9 cellular contexts compared by ENCODE assay signal in the genomic region with DNA sequence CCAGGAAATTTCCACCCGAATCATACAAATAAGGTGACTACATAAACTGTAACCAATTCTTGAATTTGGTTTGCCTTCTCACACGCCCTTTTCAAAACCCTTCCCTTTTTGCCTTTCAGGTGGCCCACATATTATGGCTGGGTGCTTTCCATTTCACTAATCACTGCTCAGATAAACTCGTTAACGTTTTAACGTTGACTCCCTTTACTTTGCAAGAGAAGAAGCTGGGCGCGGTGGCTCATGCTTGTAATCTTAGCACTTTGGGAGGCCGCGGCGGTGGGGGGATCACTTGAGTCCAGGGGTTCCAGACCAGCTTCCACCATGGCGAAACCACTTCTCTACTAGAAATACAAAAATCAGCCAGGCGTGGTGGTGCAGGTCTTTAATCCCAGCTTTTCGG. TPM values are rescaled to one million over a fixed set of nuclear protein-coding genes. Genes with fewer than 3 reads are reported as not detected.
A peak's percentile ranks its signal among the peaks of the same experiment; 100 is the strongest.
DNase-seq lines count a peak whose midpoint lies in the region; ATAC-seq and TF ChIP-seq lines count a peak whose summit lies in the region.
"Had no signal": no experiment of that assay in that cellular context is flagged by ENCODE, and none has a peak within 500 bp of the region (broad histone marks: within the 10 kb centered on the region; RNA-seq: fewer than 3 reads in every experiment).

No MANE protein-coding gene starts in this region.

- no peak overlapping the region for H3K27ac Mint-ChIP-seq in MCF 10A (ENCODE audit: low read depth, unreplicated experiment)

- CTCF ChIA-PET in MCF 10A (lab: Yijun Ruan, JAX), result no interaction called here

- H3K36me3 ChIP-seq in breast epithelium (no peaks in the 10 kb centered on the region), adipocyte (ENCODE audit: control insufficient read depth, insufficient read depth, low read length, severe bottlenecking) (no peaks in the 10 kb centered on the region), mesendoderm (ENCODE audit: control insufficient read depth, insufficient read depth, low read length) (no peaks in the 10 kb centered on the region), upper lobe of left lung (no peaks in the 10 kb centered on the region)

- H3K36me3 Mint-ChIP-seq in MCF 10A (ENCODE audit: insufficient read depth, unreplicated experiment), result no peaks in the 10 kb centered on the region

- no peak for DNase-seq in breast epithelium (ENCODE audit: low spot score in 2 of 2)
- DNase-seq in MCF 10A (ENCODE audit: unreplicated experiment), result no peak
- DNase-seq in adipocyte (ENCODE audit: low read depth), result no peak
- DNase-seq in mesendoderm, result peak; percentile 55
- no peak for DNase-seq in upper lobe of left lung
- DNase-seq in HK-2 (ENCODE audit: unreplicated experiment), result no peak
- no peak for DNase-seq in NCI-H774 (lab: John Stamatoyannopoulos, UW)

- H3K27ac ChIP-seq in breast epithelium, result no peak overlapping the region
- H3K27ac ChIP-seq in mesendoderm (ENCODE audit: low read depth, low read length), result peak overlapping the region; percentile 17
- no peak overlapping the region for H3K27ac ChIP-seq in upper lobe of left lung

- peak overlapping the region; percentile 59 for H3K23ac ChIP-seq in mesendoderm (ENCODE audit: low read length)

- no CpG with 5 or more reads among the region's 13 CpGs for WGBS in mesendoderm (ENCODE audit: extremely low coverage, insufficient coverage, low lambda C conversion rate)
- 10 to 16% methylated on average over 12 to 13 of the region's 13 CpGs for WGBS in upper lobe of left lung, 2 donors

- peaks cover 7% of the 10 kb centered on the region for H3K9me3 Mint-ChIP-seq in MCF 10A (ENCODE audit: unreplicated experiment)

- no peak for ATAC-seq in upper lobe of left lung (ENCODE audit: low FRiP score in 2 of 2)
- ATAC-seq in HG03439 (IDR thresholded peaks at IDR 0.05; ENCODE audit: unreplicated experiment), result no peak
- ATAC-seq: K562 had no signal

- no peak overlapping the region for H2BK15ac ChIP-seq in mesendoderm (replicated peaks; ENCODE audit: low read depth)

- peaks cover 2% of the 10 kb centered on the region for H3K79me1 ChIP-seq in mesendoderm (ENCODE audit: low read length)

- no peak overlapping the region for H2BK5ac ChIP-seq in mesendoderm (ENCODE audit: low read length)

- H3K9ac ChIP-seq in adipocyte (ENCODE audit: low read length) (no peak overlapping the region), mesendoderm (ENCODE audit: low read length) (peak overlapping the region; percentile 79)

- no peak overlapping the region for H4K8ac ChIP-seq in mesendoderm (ENCODE audit: low read depth, low read length)

- peak overlapping the region; percentile 13 for H3K18ac ChIP-seq in mesendoderm (ENCODE audit: low read length)

- H3K27me3 ChIP-seq in breast epithelium (no peaks in the 10 kb centered on the region), adipocyte (replicated peaks; ENCODE audit: control insufficient read depth, insufficient read depth, low read length) (no peaks in the 10 kb centered on the region), mesendoderm (ENCODE audit: insufficient read depth, low read length, poor library complexity) (no peaks in the 10 kb centered on the region), upper lobe of left lung (no peaks in the 10 kb centered on the region)

- no peak overlapping the region for H3K4me3 Mint-ChIP-seq in MCF 10A (ENCODE audit: unreplicated experiment)

- H2BK120ac ChIP-seq in mesendoderm (ENCODE audit: low read depth, low read length), result no peak overlapping the region

- peak overlapping the region; percentile 11 for H3K4me2 ChIP-seq in mesendoderm (ENCODE audit: low read length)

- peak overlapping the region; percentile 88 for H3K56ac ChIP-seq in mesendoderm (ENCODE audit: low read length)

- intact Hi-C loops in breast epithelium (cut with DNase I; ENCODE audit: low total_unique reads), result no loop called here
- intact Hi-C loops in MCF 10A (cut with micrococcal nuclease), result no loop called here

- H4K5ac ChIP-seq in mesendoderm (ENCODE audit: low read length), result no peak overlapping the region

- POLR2A ChIA-PET in MCF 10A (lab: Yijun Ruan, JAX), result interaction anchor here (0.6 kb wide), 1 partner anchor 333 kb away, joined by 3 read pairs; no protein-coding TSS in a partner anchor

- no peaks in the 10 kb centered on the region for H3K27me3 Mint-ChIP-seq in MCF 10A (ENCODE audit: insufficient read depth, unreplicated experiment)

- no TSS peak for BruUV-seq in MCF 10A (replicated peaks; lab: Mats Ljungman, UMichigan)

- H3K4me3 ChIP-seq in breast epithelium, result peak overlapping the region; percentile 31 to 58 (median 45)
- H3K4me3 ChIP-seq in adipocyte (ENCODE audit: low read length), result peak overlapping the region; percentile 37
- peak overlapping the region; percentile 55 for H3K4me3 ChIP-seq in mesendoderm (ENCODE audit: low read length)
- peak overlapping the region in 3 of 4 donors; percentile 35 to 50 (median 44) for H3K4me3 ChIP-seq in upper lobe of left lung
- H3K4me3 ChIP-seq: K562 had no signal

- TF ChIP-seq POLR2A in breast epithelium (IDR thresholded peaks at IDR 0.05) (no peak), upper lobe of left lung (IDR thresholded peaks at IDR 0.05) (no peak)

- H3K4me1 ChIP-seq in breast epithelium (no peaks in the 10 kb centered on the region), adipocyte (ENCODE audit: control insufficient read depth, insufficient read depth, low read length) (no peaks in the 10 kb centered on the region), mesendoderm (ENCODE audit: control insufficient read depth, low read depth, low read length) (no peaks in the 10 kb centered on the region), upper lobe of left lung (peaks cover 5 to 14% (median 10%) of the 10 kb centered on the region in 4 donors)

- H3K4me1 Mint-ChIP-seq in MCF 10A (ENCODE audit: insufficient read depth, unreplicated experiment), result no peaks in the 10 kb centered on the region

- TF ChIP-seq EP300 in upper lobe of left lung (IDR thresholded peaks at IDR 0.05), result no peak

- H3K9me3 ChIP-seq in breast epithelium (no peaks in the 10 kb centered on the region), adipocyte (ENCODE audit: control insufficient read depth, low read length) (no peaks in the 10 kb centered on the region), upper lobe of left lung (peaks cover 0 to 7% (median 0%) of the 10 kb centered on the region in 4 donors)

- no peak overlapping the region for H2AK5ac ChIP-seq in mesendoderm (ENCODE audit: low read length)

- TF ChIP-seq CTCF in breast epithelium (IDR thresholded peaks at IDR 0.05) (no peak), MCF 10A (IDR thresholded peaks at IDR 0.05; ENCODE audit: unreplicated experiment) (no peak), upper lobe of left lung (IDR thresholded peaks at IDR 0.05) (no peak)

- peaks cover 12% of the 10 kb centered on the region for H3K79me2 ChIP-seq in mesendoderm (ENCODE audit: control insufficient read depth, insufficient read depth, low read length)

- peak overlapping the region; percentile 83 for H3K4ac ChIP-seq in mesendoderm (ENCODE audit: low read depth, low read length)

RNA-seq across cellular contexts. Expression of a gene that starts 19.8 kb away (rescaled TPM):
- total RNA-seq in breast epithelium (100 to 1,000 TPM; 106 to 201 (median 149) TPM), MCF 10A (2022) (15.8 and 23.4 TPM in 2 replicates), upper lobe of left lung (100 to 1,000 TPM in 2 of 6 donors, 10 to 100 TPM in 4; 37.2 to 134 (median 53.9) TPM)
- 18.3 TPM for polyA plus RNA-seq in mesendoderm (2013, experiment 1 of 2)
- 18.2 TPM for polyA plus RNA-seq in mesendoderm (2013, experiment 2 of 2)
